Comparison of ENCODE assay signal across 17 cellular contexts in genomic region chr1:231027971-231028370, GRCh38.
"Had no signal": no experiment of that assay in that cellular context is flagged by ENCODE, and none has a peak within 500 bp of the region (broad histone marks: within the 10 kb centered on the region; RNA-seq: fewer than 3 reads in every experiment).

No MANE protein-coding gene starts in this region.

- H3K27ac ChIP-seq: adrenal gland, breast epithelium, colonic mucosa, epithelial cell of prostate, foreskin keratinocyte, testis, upper lobe of right lung had no signal

- H3K27ac Mint-ChIP-seq: activated naive CD8-positive, alpha-beta T cell; nephron; WTC11 had no signal

- H3K9me3 ChIP-seq: adrenal gland, breast epithelium, colonic mucosa, testis, upper lobe of right lung had no signal

- H3K27me3 Mint-ChIP-seq: activated naive CD8-positive, alpha-beta T cell had no signal

- H3K4me1 ChIP-seq: adrenal gland, breast epithelium, colonic mucosa, testis had no signal

- H3K4me1 Mint-ChIP-seq: nephron had no signal

- DNase-seq: activated T-cell treated with anti-CD3 and anti-CD28 coated beads, Interleukin-2, amount 50 U/mL, for 1 hour; adrenal gland; colonic mucosa; immature natural killer cell; mammary epithelial cell; nucleus accumbens; small intestine; stimulated activated CD4-positive, alpha-beta T cell treated with anti-CD3 and anti-CD28 coated beads, Interleukin-2, amount 100 ng/mL, for 48 hours; T-helper 9 cell; testis; upper lobe of right lung had no signal

- H3K9me3 Mint-ChIP-seq: immature natural killer cell, nephron, WTC11 had no signal

- H3K27me3 ChIP-seq: adrenal gland, breast epithelium, colonic mucosa, foreskin keratinocyte, testis, upper lobe of right lung had no signal

- H3K4me3 Mint-ChIP-seq: activated naive CD8-positive, alpha-beta T cell; nephron; WTC11 had no signal

- H3K36me3 ChIP-seq: adrenal gland, breast epithelium, colonic mucosa, upper lobe of right lung had no signal

- H3K36me3 Mint-ChIP-seq: immature natural killer cell, WTC11 had no signal

- H3K4me3 ChIP-seq: adrenal gland, breast epithelium, colonic mucosa, testis, upper lobe of right lung had no signal
